Comparison of ENCODE assay signal across 9 cellular contexts in the genomic region with DNA sequence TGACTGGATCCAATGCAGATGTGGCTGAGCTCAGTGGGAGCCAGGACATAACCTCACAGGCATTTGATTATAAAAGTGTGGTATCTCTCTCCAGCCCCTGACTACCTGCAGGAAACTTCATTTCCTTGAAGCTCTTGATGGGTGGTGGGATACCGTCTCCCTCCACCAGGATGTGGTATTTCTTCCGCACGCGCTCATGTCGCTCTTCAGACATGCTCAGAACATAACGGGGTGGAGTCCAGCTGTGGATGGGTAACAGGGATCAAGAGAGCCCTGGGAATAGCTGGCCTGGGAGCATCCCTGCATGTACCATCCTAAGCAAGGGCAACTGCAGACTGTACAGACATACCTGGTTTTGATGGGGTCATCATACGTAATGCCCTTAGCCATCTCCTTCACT. TPM values are rescaled to one million over a fixed set of nuclear protein-coding genes. Genes with fewer than 3 reads are reported as not detected.
DNase-seq lines count a peak whose midpoint lies in the region; ATAC-seq and TF ChIP-seq lines count a peak whose summit lies in the region.
"Had no signal": no experiment of that assay in that cellular context is flagged by ENCODE, and none has a peak within 500 bp of the region (broad histone marks: within the 10 kb centered on the region; RNA-seq: fewer than 3 reads in every experiment).

No MANE protein-coding gene starts in this region.

- no peak for DNase-seq in activated naive CD4-positive, alpha-beta T cell treated with anti-CD3 and anti-CD28 coated beads for 36 hours
- DNase-seq in activated naive CD4-positive, alpha-beta T cell (lab: John Stamatoyannopoulos, UW): no peak
- no peak for DNase-seq in activated CD4-positive, alpha-beta memory T cell treated with anti-CD3 and anti-CD28 coated beads, Interleukin-2, amount 10 ng/mL, durations not matched to agents 7 days and 5 days
- DNase-seq in stomach (no peak), cortex of kidney (lab: John Stamatoyannopoulos, UW) (no peak), kidney tubule cell (ENCODE audit: low spot score) (no peak)
- DNase-seq: NCI-H1092 treated with DMSO at 0.1 percent for 48 hours had no signal

- H3K4me1 Mint-ChIP-seq in activated naive CD4-positive, alpha-beta T cell treated with anti-CD3 and anti-CD28 coated beads for 36 hours (ENCODE audit: low read depth): peaks cover 45% of the 10 kb centered on the region
- H3K4me1 Mint-ChIP-seq in activated CD4-positive, alpha-beta memory T cell treated with anti-CD3 and anti-CD28 coated beads, Interleukin-2, amount 10 ng/mL, durations not matched to agents 7 days and 5 days: peaks cover 42% of the 10 kb centered on the region

- peaks cover 65% of the 10 kb centered on the region for H3K36me3 ChIP-seq in iPS-15b (ENCODE audit: control insufficient read depth, insufficient read depth, low read length)
- H3K36me3 ChIP-seq in stomach: peaks cover 51 to 67% (median 64%) of the 10 kb centered on the region in 4 donors

- TF ChIP-seq EP300 in stomach (IDR thresholded peaks at IDR 0.05): no peak

- 77 to 91% (median 86%) methylated on average over 7 of the region's 7 CpGs for WGBS in stomach, 5 donors

- H3K4me3 ChIP-seq in iPS-15b (ENCODE audit: low read depth, low read length): peak overlapping the region; percentile 99
- peak overlapping the region in 3 of 4 donors; percentile 91 to 100 (median 99) for H3K4me3 ChIP-seq in stomach

- peak overlapping the region; percentile 94 for H3K4me3 Mint-ChIP-seq in activated naive CD4-positive, alpha-beta T cell treated with anti-CD3 and anti-CD28 coated beads for 36 hours
- peak overlapping the region; percentile 90 for H3K4me3 Mint-ChIP-seq in activated CD4-positive, alpha-beta memory T cell treated with anti-CD3 and anti-CD28 coated beads, Interleukin-2, amount 10 ng/mL, durations not matched to agents 7 days and 5 days

- H3K4me1 ChIP-seq in iPS-15b (ENCODE audit: control insufficient read depth, insufficient read depth, low read length): peaks cover 4% of the 10 kb centered on the region
- H3K4me1 ChIP-seq in stomach: peaks cover 8 to 39% (median 32%) of the 10 kb centered on the region in 4 donors

- peaks cover 49% of the 10 kb centered on the region for H3K36me3 Mint-ChIP-seq in activated naive CD4-positive, alpha-beta T cell treated with anti-CD3 and anti-CD28 coated beads for 36 hours (ENCODE audit: low read depth)
- peaks cover 62% of the 10 kb centered on the region for H3K36me3 Mint-ChIP-seq in activated CD4-positive, alpha-beta memory T cell treated with anti-CD3 and anti-CD28 coated beads, Interleukin-2, amount 10 ng/mL, durations not matched to agents 7 days and 5 days (ENCODE audit: low read depth)

- no peak for TF ChIP-seq CTCF in stomach (IDR thresholded peaks at IDR 0.05)

- H3K27me3 Mint-ChIP-seq in activated naive CD4-positive, alpha-beta T cell treated with anti-CD3 and anti-CD28 coated beads for 36 hours (ENCODE audit: low read depth): no peaks in the 10 kb centered on the region
- no peaks in the 10 kb centered on the region for H3K27me3 Mint-ChIP-seq in activated CD4-positive, alpha-beta memory T cell treated with anti-CD3 and anti-CD28 coated beads, Interleukin-2, amount 10 ng/mL, durations not matched to agents 7 days and 5 days

- no peaks in the 10 kb centered on the region for H3K9me3 Mint-ChIP-seq in activated naive CD4-positive, alpha-beta T cell treated with anti-CD3 and anti-CD28 coated beads for 36 hours
- no peaks in the 10 kb centered on the region for H3K9me3 Mint-ChIP-seq in activated CD4-positive, alpha-beta memory T cell treated with anti-CD3 and anti-CD28 coated beads, Interleukin-2, amount 10 ng/mL, durations not matched to agents 7 days and 5 days

- intact Hi-C loops in activated naive CD4-positive, alpha-beta T cell treated with anti-CD3 and anti-CD28 coated beads for 36 hours (cut with micrococcal nuclease): no loop called here
- intact Hi-C loops in stomach (cut with DNase I; ENCODE audit: low total_unique reads): no loop called here

- no peak overlapping the region for H3K27ac ChIP-seq in stomach

- H3K9me3 ChIP-seq in iPS-15b (ENCODE audit: control insufficient read depth, insufficient read depth, low read length): no peaks in the 10 kb centered on the region
- H3K9me3 ChIP-seq in stomach: no peaks in the 10 kb centered on the region

- H3K27ac Mint-ChIP-seq in activated naive CD4-positive, alpha-beta T cell treated with anti-CD3 and anti-CD28 coated beads for 36 hours: no peak overlapping the region
- H3K27ac Mint-ChIP-seq in activated CD4-positive, alpha-beta memory T cell treated with anti-CD3 and anti-CD28 coated beads, Interleukin-2, amount 10 ng/mL, durations not matched to agents 7 days and 5 days: peak overlapping the region; percentile 45

- no peak overlapping the region for H3K9ac ChIP-seq in iPS-15b (ENCODE audit: low read depth, low read length)

- CTCF ChIA-PET in activated naive CD4-positive, alpha-beta T cell treated with anti-CD3 and anti-CD28 coated beads for 36 hours (lab: Charles Lee): interaction anchor here (1.0 to 2.9 kb wide), 5 partner anchors 8 to 125 kb away, joined by 3 to 15 read pairs (median 4); no protein-coding TSS in a partner anchor
- CTCF ChIA-PET in activated CD4-positive, alpha-beta memory T cell treated with anti-CD3 and anti-CD28 coated beads, Interleukin-2, amount 10 ng/mL, durations not matched to agents 7 days and 5 days (lab: Charles Lee): interaction anchor here (0.7 to 3.1 kb wide), 3 partner anchors 14 to 22 kb away, joined by 3 to 21 read pairs (median 9); a partner anchor contains a TSS

- no peaks in the 10 kb centered on the region for H3K27me3 ChIP-seq in iPS-15b (ENCODE audit: control insufficient read depth, insufficient read depth, low read length)
- no peaks in the 10 kb centered on the region for H3K27me3 ChIP-seq in stomach

- no peak for ATAC-seq in GM19463 (IDR thresholded peaks at IDR 0.05; ENCODE audit: unreplicated experiment)

- no peak for TF ChIP-seq POLR2A in stomach (IDR thresholded peaks at IDR 0.05)

- POLR2A ChIA-PET in activated CD4-positive, alpha-beta memory T cell treated with anti-CD3 and anti-CD28 coated beads, Interleukin-2, amount 10 ng/mL, durations not matched to agents 7 days and 5 days (lab: Charles Lee): interaction anchor here (0.8 to 2.1 kb wide), 11 partner anchors 14 to 509 kb away, joined by 3 to 7 read pairs (median 4); a partner anchor contains a TSS

RNA-seq across cellular contexts. Expression of a gene that starts 1.2 kb away (rescaled TPM):
- total RNA-seq in activated naive CD4-positive, alpha-beta T cell treated with anti-CD3 and anti-CD28 coated beads for 36 hours: 100 to 1,000 TPM; 142 to 147 TPM
- total RNA-seq in activated CD4-positive, alpha-beta memory T cell treated with anti-CD3 and anti-CD28 coated beads, Interleukin-2, amount 10 ng/mL, durations not matched to agents 7 days and 5 days: 100 to 1,000 TPM; 105 to 107 TPM
- total RNA-seq in stomach: 100 to 1,000 TPM in 3 of 5 donors, 10 to 100 TPM in 2; 54.9 to 263 (median 128) TPM
- polyA plus RNA-seq in stomach: 10 to 100 TPM; 65.3 to 72.9 (median 71.0) TPM

RNA-seq across cellular contexts. Expression of a gene that starts 6.0 kb away (rescaled TPM):
- 1 to 10 TPM in 1 of 2 experiments, under 1 TPM in 1; 0.37 to 1.3 TPM for total RNA-seq in activated naive CD4-positive, alpha-beta T cell treated with anti-CD3 and anti-CD28 coated beads for 36 hours
- 1 to 10 TPM; 2.4 TPM for total RNA-seq in activated CD4-positive, alpha-beta memory T cell treated with anti-CD3 and anti-CD28 coated beads, Interleukin-2, amount 10 ng/mL, durations not matched to agents 7 days and 5 days
- total RNA-seq in stomach: 10 to 100 TPM in 1 of 5 donors, 1 to 10 TPM in 2, under 1 TPM in 1, not detected in 1; 0.43 to 31.2 (median 3.9) TPM
- 1 to 10 TPM; 2.4 to 6.0 (median 4.9) TPM for polyA plus RNA-seq in stomach

RNA-seq across cellular contexts. Expression of a gene that starts 18.2 kb away (rescaled TPM):
- 10 to 100 TPM; 41.2 to 42.2 TPM for total RNA-seq in activated naive CD4-positive, alpha-beta T cell treated with anti-CD3 and anti-CD28 coated beads for 36 hours
- 10 to 100 TPM; 55.1 to 56.6 TPM for total RNA-seq in activated CD4-positive, alpha-beta memory T cell treated with anti-CD3 and anti-CD28 coated beads, Interleukin-2, amount 10 ng/mL, durations not matched to agents 7 days and 5 days
- total RNA-seq in stomach: 100 to 1,000 TPM in 2 of 5 donors, 10 to 100 TPM in 3; 14.6 to 126 (median 97.0) TPM
- 100 to 1,000 TPM in 1 of 3 donors, 10 to 100 TPM in 2; 43.5 to 142 (median 76.6) TPM for polyA plus RNA-seq in stomach

RNA-seq across cellular contexts. Expression of a gene that starts 38.8 kb away (rescaled TPM):
- total RNA-seq in activated naive CD4-positive, alpha-beta T cell treated with anti-CD3 and anti-CD28 coated beads for 36 hours: 10 to 100 TPM; 87.4 to 87.8 TPM
- total RNA-seq in activated CD4-positive, alpha-beta memory T cell treated with anti-CD3 and anti-CD28 coated beads, Interleukin-2, amount 10 ng/mL, durations not matched to agents 7 days and 5 days: 100 to 1,000 TPM; 110 to 112 TPM
- 100 to 1,000 TPM in 3 of 5 donors, 10 to 100 TPM in 2; 40.4 to 316 (median 143) TPM for total RNA-seq in stomach
- 100 to 1,000 TPM; 106 to 140 (median 136) TPM for polyA plus RNA-seq in stomach

RNA-seq across cellular contexts. Expression of a gene that starts 42.1 kb away (rescaled TPM):
- total RNA-seq in activated naive CD4-positive, alpha-beta T cell treated with anti-CD3 and anti-CD28 coated beads for 36 hours: 10 to 100 TPM; 20.8 to 22.4 TPM
- total RNA-seq in activated CD4-positive, alpha-beta memory T cell treated with anti-CD3 and anti-CD28 coated beads, Interleukin-2, amount 10 ng/mL, durations not matched to agents 7 days and 5 days: 1 to 10 TPM; 4.9 to 5.0 TPM
- 10 to 100 TPM; 15.2 to 78.1 (median 53.3) TPM for total RNA-seq in stomach
- polyA plus RNA-seq in stomach: 10 to 100 TPM; 14.7 to 31.3 (median 22.7) TPM
